ENCODE assay signal across 1 cellular context in genomic region chr6:43953794-43954310, GRCh38.
TF ChIP-seq lines count a peak whose summit lies in the region.

No MANE protein-coding gene starts in this region.

TF ChIP-seq in HepG2, 621 proteins besides CTCF, POLR2A, EP300 and RAD21 (continued from another document and continues in another):
- TF ChIP-seq, protein P1, sequence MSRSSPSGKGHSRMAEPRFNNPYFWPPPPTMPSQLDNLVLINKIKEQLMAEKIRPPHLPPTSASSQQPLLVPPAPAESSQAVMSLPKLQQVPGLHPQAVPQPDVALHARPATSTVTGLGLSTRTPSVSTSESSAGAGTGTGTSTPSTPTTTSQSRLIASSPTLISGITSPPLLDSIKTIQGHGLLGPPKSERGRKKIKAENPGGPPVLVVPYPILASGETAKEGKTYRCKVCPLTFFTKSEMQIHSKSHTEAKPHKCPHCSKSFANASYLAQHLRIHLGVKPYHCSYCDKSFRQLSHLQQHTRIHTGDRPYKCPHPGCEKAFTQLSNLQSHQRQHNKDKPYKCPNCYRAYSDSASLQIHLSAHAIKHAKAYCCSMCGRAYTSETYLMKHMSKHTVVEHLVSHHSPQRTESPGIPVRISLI (CRISPR knock-in tag; IDR thresholded peaks at IDR 0.05; ENCODE audit: borderline replicate concordance), result 0 out of 2 replicates have a peak, but pooled peaks have one; percentile 9
- TF ChIP-seq ATF5 (CRISPR knock-in tag; IDR thresholded peaks at IDR 0.05; ENCODE audit: low read depth), result no peak
- TF ChIP-seq, protein P2, sequence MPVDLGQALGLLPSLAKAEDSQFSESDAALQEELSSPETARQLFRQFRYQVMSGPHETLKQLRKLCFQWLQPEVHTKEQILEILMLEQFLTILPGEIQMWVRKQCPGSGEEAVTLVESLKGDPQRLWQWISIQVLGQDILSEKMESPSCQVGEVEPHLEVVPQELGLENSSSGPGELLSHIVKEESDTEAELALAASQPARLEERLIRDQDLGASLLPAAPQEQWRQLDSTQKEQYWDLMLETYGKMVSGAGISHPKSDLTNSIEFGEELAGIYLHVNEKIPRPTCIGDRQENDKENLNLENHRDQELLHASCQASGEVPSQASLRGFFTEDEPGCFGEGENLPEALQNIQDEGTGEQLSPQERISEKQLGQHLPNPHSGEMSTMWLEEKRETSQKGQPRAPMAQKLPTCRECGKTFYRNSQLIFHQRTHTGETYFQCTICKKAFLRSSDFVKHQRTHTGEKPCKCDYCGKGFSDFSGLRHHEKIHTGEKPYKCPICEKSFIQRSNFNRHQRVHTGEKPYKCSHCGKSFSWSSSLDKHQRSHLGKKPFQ (CRISPR knock-in tag; IDR thresholded peaks at IDR 0.05; ENCODE audit: insufficient replicate concordance), result peak; percentile 2
- 0 out of 2 replicates have a peak, but pooled peaks have one; percentile 24 for TF ChIP-seq ZNF329 (CRISPR knock-in tag; IDR thresholded peaks at IDR 0.05; ENCODE audit: low read depth)
- TF ChIP-seq JDP2 (CRISPR knock-in tag; IDR thresholded peaks at IDR 0.05; ENCODE audit: borderline replicate concordance), result no peak
- no peak for TF ChIP-seq ZNF260 (CRISPR knock-in tag; IDR thresholded peaks at IDR 0.05; ENCODE audit: borderline replicate concordance, low read depth)
- peak; percentile 69; the same call in 1 of the 2 replicates for TF ChIP-seq ZNF580 (CRISPR knock-in tag; IDR thresholded peaks at IDR 0.05; ENCODE audit: borderline replicate concordance, low read depth)
- no peak for TF ChIP-seq SATB2 (CRISPR knock-in tag; IDR thresholded peaks at IDR 0.05)
- TF ChIP-seq ZSCAN29 (CRISPR knock-in tag; conservative IDR thresholded peaks at IDR 0.05), result no peak; the same call in 1 of the 2 replicates
- TF ChIP-seq, protein P3, sequence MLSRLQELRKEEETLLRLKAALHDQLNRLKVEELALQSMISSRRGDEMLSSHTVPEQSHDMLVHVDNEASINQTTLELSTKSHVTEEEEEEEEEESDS (CRISPR knock-in tag; IDR thresholded peaks at IDR 0.05; ENCODE audit: borderline replicate concordance), result no peak
- no peak for TF ChIP-seq ZNF724P (CRISPR knock-in tag; IDR thresholded peaks at IDR 0.05; ENCODE audit: borderline replicate concordance)
- peak; percentile 74 for TF ChIP-seq GATAD2A (CRISPR knock-in tag; IDR thresholded peaks at IDR 0.05)
- TF ChIP-seq ZSCAN25 (CRISPR knock-in tag; IDR thresholded peaks at IDR 0.05), result peak; percentile 21; the same call in 1 of the 2 replicates
- TF ChIP-seq, protein P4, sequence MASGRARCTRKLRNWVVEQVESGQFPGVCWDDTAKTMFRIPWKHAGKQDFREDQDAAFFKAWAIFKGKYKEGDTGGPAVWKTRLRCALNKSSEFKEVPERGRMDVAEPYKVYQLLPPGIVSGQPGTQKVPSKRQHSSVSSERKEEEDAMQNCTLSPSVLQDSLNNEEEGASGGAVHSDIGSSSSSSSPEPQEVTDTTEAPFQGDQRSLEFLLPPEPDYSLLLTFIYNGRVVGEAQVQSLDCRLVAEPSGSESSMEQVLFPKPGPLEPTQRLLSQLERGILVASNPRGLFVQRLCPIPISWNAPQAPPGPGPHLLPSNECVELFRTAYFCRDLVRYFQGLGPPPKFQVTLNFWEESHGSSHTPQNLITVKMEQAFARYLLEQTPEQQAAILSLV (CRISPR knock-in tag; IDR thresholded peaks at IDR 0.05; ENCODE audit: borderline replicate concordance), result no peak; the same call in 1 of the 2 replicates
- no peak for TF ChIP-seq HNRNPK (IDR thresholded peaks at IDR 0.05; ENCODE audit: low read depth, low read length, poor library complexity, severe bottlenecking)
- TF ChIP-seq ZNF432 (CRISPR knock-in tag; IDR thresholded peaks at IDR 0.05; ENCODE audit: borderline replicate concordance), result no peak
- no peak for TF ChIP-seq KLF15 (CRISPR knock-in tag; IDR thresholded peaks at IDR 0.05; ENCODE audit: borderline replicate concordance)
- peak; percentile 81 for TF ChIP-seq NRL (CRISPR knock-in tag; IDR thresholded peaks at IDR 0.05; ENCODE audit: borderline replicate concordance)
- TF ChIP-seq, protein P5, sequence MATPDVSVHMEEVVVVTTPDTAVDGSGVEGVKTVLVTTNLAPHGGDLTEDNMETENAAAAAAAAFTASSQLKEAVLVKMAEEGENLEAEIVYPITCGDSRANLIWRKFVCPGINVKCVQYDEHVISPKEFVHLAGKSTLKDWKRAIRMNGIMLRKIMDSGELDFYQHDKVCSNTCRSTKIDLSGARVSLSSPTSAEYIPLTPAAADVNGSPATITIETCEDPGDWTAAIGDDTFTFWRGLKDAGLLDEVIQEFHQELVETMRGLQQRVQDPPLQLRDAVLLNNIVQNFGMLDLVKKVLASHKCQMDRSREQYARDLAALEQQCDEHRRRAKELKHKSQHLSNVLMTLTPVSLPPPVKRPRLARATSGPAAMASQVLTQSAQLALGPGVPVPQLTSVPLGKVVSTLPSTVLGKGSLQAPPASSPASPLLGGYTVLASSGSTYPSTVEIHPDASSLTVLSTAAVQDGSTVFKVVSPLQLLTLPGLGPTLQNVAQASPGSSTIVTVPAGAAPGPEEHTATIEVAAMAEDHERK (CRISPR knock-in tag; IDR thresholded peaks at IDR 0.05; ENCODE audit: low read depth), result no peak
- TF ChIP-seq RBM22 (optimal IDR thresholded peaks at IDR 0.05; ENCODE audit: low read length), result no peak
- no peak for TF ChIP-seq KAT2B (IDR thresholded peaks at IDR 0.05; ENCODE audit: borderline replicate concordance, low read depth, low read length)
- TF ChIP-seq, protein P6, sequence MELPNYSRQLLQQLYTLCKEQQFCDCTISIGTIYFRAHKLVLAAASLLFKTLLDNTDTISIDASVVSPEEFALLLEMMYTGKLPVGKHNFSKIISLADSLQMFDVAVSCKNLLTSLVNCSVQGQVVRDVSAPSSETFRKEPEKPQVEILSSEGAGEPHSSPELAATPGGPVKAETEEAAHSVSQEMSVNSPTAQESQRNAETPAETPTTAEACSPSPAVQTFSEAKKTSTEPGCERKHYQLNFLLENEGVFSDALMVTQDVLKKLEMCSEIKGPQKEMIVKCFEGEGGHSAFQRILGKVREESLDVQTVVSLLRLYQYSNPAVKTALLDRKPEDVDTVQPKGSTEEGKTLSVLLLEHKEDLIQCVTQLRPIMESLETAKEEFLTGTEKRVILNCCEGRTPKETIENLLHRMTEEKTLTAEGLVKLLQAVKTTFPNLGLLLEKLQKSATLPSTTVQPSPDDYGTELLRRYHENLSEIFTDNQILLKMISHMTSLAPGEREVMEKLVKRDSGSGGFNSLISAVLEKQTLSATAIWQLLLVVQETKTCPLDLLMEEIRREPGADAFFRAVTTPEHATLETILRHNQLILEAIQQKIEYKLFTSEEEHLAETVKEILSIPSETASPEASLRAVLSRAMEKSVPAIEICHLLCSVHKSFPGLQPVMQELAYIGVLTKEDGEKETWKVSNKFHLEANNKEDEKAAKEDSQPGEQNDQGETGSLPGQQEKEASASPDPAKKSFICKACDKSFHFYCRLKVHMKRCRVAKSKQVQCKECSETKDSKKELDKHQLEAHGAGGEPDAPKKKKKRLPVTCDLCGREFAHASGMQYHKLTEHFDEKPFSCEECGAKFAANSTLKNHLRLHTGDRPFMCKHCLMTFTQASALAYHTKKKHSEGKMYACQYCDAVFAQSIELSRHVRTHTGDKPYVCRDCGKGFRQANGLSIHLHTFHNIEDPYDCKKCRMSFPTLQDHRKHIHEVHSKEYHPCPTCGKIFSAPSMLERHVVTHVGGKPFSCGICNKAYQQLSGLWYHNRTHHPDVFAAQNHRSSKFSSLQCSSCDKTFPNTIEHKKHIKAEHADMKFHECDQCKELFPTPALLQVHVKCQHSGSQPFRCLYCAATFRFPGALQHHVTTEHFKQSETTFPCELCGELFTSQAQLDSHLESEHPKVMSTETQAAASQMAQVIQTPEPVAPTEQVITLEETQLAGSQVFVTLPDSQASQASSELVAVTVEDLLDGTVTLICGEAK (IDR thresholded peaks at IDR 0.05), result no peak
- TF ChIP-seq, protein P6 (CRISPR knock-in tag; IDR thresholded peaks at IDR 0.05), result no peak; the same call in 1 of the 2 replicates
- no peak for TF ChIP-seq NONO (IDR thresholded peaks at IDR 0.05)
- TF ChIP-seq NONO (CRISPR knock-in tag; conservative IDR thresholded peaks at IDR 0.05), result no peak
- TF ChIP-seq LRRFIP1 (CRISPR knock-in tag; conservative IDR thresholded peaks at IDR 0.05), result no peak
- TF ChIP-seq TCF12 (IDR thresholded peaks at IDR 0.05), result no peak
- no peak; the same call in 1 of the 2 replicates for TF ChIP-seq TCF12 (CRISPR knock-in tag; IDR thresholded peaks at IDR 0.05)
- no peak for TF ChIP-seq ZNF784 (CRISPR knock-in tag; IDR thresholded peaks at IDR 0.05; ENCODE audit: borderline replicate concordance)
- no peak; the same call in 1 of the 2 replicates for TF ChIP-seq ZNF224 (CRISPR knock-in tag; IDR thresholded peaks at IDR 0.05)
- TF ChIP-seq ZBTB4 (CRISPR knock-in tag; IDR thresholded peaks at IDR 0.05; ENCODE audit: borderline replicate concordance), result peak; percentile 42; the same call in 1 of the 2 replicates
- TF ChIP-seq ZSCAN31 (CRISPR knock-in tag; IDR thresholded peaks at IDR 0.05; ENCODE audit: low read depth), result 0 out of 2 replicates have a peak, but pooled peaks have one; percentile 12
- no peak for TF ChIP-seq ZMYM4 (CRISPR knock-in tag; IDR thresholded peaks at IDR 0.05)
- peak; percentile 59 for TF ChIP-seq SPEN (CRISPR knock-in tag; IDR thresholded peaks at IDR 0.05; ENCODE audit: low read depth)
